ENCODE assay signal across 27 cellular contexts in the genomic region with DNA sequence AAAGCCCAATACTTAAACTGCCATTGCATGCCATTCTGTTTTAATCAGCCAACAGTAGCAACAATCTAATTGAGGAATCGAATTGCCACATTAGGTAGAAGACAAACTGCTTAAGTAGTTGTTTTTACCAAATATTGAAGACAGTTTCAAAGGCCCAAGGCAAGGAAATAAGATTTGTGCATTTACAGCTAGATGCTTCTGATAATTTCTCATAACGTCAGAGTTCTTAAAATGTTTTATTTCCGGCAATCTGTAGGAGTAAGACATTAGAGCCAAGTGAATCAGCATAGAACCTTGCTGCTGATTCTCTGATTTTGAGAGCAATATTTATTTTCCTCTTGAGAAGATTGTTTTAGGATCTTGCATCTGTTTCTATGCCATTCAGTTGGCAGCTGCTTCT.
"Had no signal": no experiment of that assay in that cellular context is flagged by ENCODE, and none has a peak within 500 bp of the region (broad histone marks: within the 10 kb centered on the region; RNA-seq: fewer than 3 reads in every experiment).

No MANE protein-coding gene starts in this region.

- H3K27ac ChIP-seq: coronary artery, esophagus muscularis mucosa, heart right ventricle, lower lobe of right lung, neutrophil, pancreas, right atrium auricular region, thyroid gland, vagina had no signal

- H3K27ac Mint-ChIP-seq: natural killer cell; progenitor cell of endocrine pancreas; stimulated activated naive CD8-positive, alpha-beta T cell treated with anti-CD3 and anti-CD28 coated beads, Interleukin-15, amount 100 ng/mL, for 72 hours had no signal

- H3K36me3 Mint-ChIP-seq: natural killer cell had no signal

- H3K4me1 Mint-ChIP-seq: natural killer cell; stimulated activated naive CD8-positive, alpha-beta T cell treated with anti-CD3 and anti-CD28 coated beads, Interleukin-15, amount 100 ng/mL, for 72 hours had no signal

- H3K9me3 Mint-ChIP-seq: neural crest cell; stimulated activated naive CD8-positive, alpha-beta T cell treated with anti-CD3 and anti-CD28 coated beads, Interleukin-15, amount 100 ng/mL, for 72 hours had no signal

- DNase-seq: dermis blood vessel endothelial cell; effector memory CD4-positive, alpha-beta T cell; foreskin melanocyte; glutamatergic neuron; heart right ventricle; hippocampal formation; islet precursor cell; kidney glomerular epithelial cell; left ventricle myocardium superior; lower lobe of right lung; natural killer cell; pancreas; stimulated activated CD4-positive, alpha-beta T cell treated with anti-CD3 and anti-CD28 coated beads, Interleukin-12 subunit alpha, Interleukin-12 subunit beta, amount 100 ng/mL, for 4 hours; stimulated activated CD4-positive, alpha-beta T cell treated with anti-CD3 and anti-CD28 coated beads, Interleukin-1b, Interleukin-23, amount 100 ng/mL, for 48 hours; stimulated activated CD4-positive, alpha-beta T cell treated with anti-CD3 and anti-CD28 coated beads, Interleukin-4, amount 100 ng/mL, for 1 hour; stimulated activated CD8-positive, alpha-beta memory T cell treated with anti-CD3 and anti-CD28 coated beads, Interleukin-4, amount 100 ng/mL, for 48 hours; stimulated activated naive CD4-positive, alpha-beta T cell; stimulated activated naive CD8-positive, alpha-beta T cell treated with anti-CD3 and anti-CD28 coated beads, Interleukin-15, amount 100 ng/mL, for 72 hours; thyroid gland; trophoblast cell had no signal

- H3K4me3 Mint-ChIP-seq: natural killer cell; neural crest cell; stimulated activated naive CD8-positive, alpha-beta T cell treated with anti-CD3 and anti-CD28 coated beads, Interleukin-15, amount 100 ng/mL, for 72 hours had no signal
